7 cellular contexts compared by ENCODE assay signal in the genomic region with DNA sequence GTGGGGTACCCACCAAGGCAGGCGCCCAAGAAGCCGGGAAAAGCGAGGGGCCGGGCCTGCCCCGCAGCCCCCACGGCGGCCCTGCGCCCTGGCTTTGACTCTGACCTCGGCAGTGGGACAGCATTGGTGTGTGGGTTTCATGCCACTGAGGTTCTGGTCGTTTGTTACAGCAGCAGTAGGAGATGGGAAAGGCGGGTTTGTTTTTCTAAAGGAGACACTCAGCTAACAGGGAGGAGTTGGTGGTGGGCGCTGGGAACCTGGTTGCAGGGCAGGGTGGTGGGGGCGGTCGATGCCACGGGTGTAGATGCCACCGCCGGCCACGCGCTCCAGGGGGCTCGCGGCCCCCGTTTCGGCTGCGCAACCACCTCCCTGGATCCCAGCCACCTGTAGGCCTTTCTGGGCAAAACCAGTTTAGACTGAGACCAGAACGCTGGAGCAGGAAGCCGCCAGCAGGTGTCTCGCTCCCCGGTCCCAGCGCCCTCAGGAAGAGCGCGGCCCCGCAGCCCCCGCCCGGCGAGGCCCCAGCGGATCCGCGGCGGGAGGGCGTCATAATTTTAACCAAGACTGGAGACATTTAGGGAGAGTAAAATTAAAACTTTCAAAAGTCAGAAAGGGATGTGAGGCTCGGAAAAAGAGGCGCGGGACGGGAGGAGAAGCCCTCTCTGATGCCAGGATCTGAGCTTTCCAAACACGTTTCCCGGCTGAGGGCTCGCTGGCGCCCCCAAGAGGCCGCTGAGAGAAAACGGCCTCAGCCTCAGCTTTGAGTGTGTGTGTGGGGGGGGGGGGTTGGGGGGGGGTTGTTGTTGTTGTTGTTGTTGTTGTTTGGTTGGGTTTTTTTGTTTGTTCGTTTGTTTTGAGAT. TPM values are rescaled to one million over a fixed set of nuclear protein-coding genes. Genes with fewer than 3 reads are reported as not detected.
DNase-seq lines count a peak whose midpoint lies in the region; ATAC-seq and TF ChIP-seq lines count a peak whose summit lies in the region.

No MANE protein-coding gene starts in this region.

- POLR2A ChIA-PET in WTC11 (lab: Charles Lee), result interaction anchor here (0.6 to 1.5 kb wide), 4 partner anchors 16 to 139 kb away, joined by 3 to 6 read pairs (median 4); a partner anchor contains a TSS

- in situ Hi-C loops in GM13977 (cut with MboI; ENCODE audit: low pct_unique_long_range_greater_than_20kb, low sequenced_read_pairs, unreplicated experiment), result no loop called here

- H3K27ac ChIP-seq in colonic mucosa (peak overlapping the region; percentile 36), liver (ENCODE audit: low read depth in 1 of 2, low read length in 2 of 2) (peak overlapping the region; percentile 48 to 50)

- no peaks in the 10 kb centered on the region for H3K27me3 Mint-ChIP-seq in WTC11 (ENCODE audit: low read depth)

- H3K9ac ChIP-seq in colonic mucosa (ENCODE audit: low read depth in 2 of 2, low read length in 2 of 2) (peak overlapping the region in 1 of 2 donors; percentile 55), liver (ENCODE audit: low read depth in 1 of 2, low read length in 2 of 2) (no peak overlapping the region)

- no peaks in the 10 kb centered on the region for H3K9me3 Mint-ChIP-seq in WTC11

- DNase-seq in GM13977 (ENCODE audit: low spot score), result peak; percentile 88
- peak; percentile 72 for DNase-seq in NCI-H2171 (lab: John Stamatoyannopoulos, UW)
- peak; percentile 77 for DNase-seq in WTC11 (ENCODE audit: low spot score)
- DNase-seq in colonic mucosa, result peak; percentile 81
- peak; percentile 59 for DNase-seq in stimulated activated CD4-positive, alpha-beta T cell treated with anti-CD3 and anti-CD28 coated beads, Interleukin-4, amount 100 ng/mL, for 24 hours

- H3K36me3 ChIP-seq in colonic mucosa (no peaks in the 10 kb centered on the region), liver (ENCODE audit: control insufficient read depth in 4 of 4, insufficient read depth in 3 of 4, low read depth in 1 of 4, low read length in 3 of 4) (no peaks in the 10 kb centered on the region)

- H3K9me3 ChIP-seq in colonic mucosa (no peaks in the 10 kb centered on the region), liver (ENCODE audit: control insufficient read depth in 4 of 4, low read length in 3 of 4) (no peaks in the 10 kb centered on the region)

- H3K36me3 Mint-ChIP-seq in WTC11, result no peaks in the 10 kb centered on the region

- no peaks in the 10 kb centered on the region for H3K27me3 ChIP-seq in colonic mucosa
- no peaks in the 10 kb centered on the region for H3K27me3 ChIP-seq in liver (ENCODE audit: control insufficient read depth in 4 of 4, insufficient read depth in 4 of 4, low read length in 3 of 4)

- H3K4me3 Mint-ChIP-seq in WTC11, result peak overlapping the region; percentile 65

- 21% methylated on average over 51 of the region's 51 CpGs for WGBS in liver

- TF ChIP-seq RAD21 in liver (IDR thresholded peaks at IDR 0.05), result peak; percentile 41 to 67

- H3K4me3 ChIP-seq in colonic mucosa (peak overlapping the region; percentile 35), liver (ENCODE audit: low read depth in 1 of 3, low read length in 3 of 3) (peak overlapping the region in 1 of 3 donors; percentile 47)

- H3K4me1 ChIP-seq in colonic mucosa, result no peaks in the 10 kb centered on the region
- peaks cover 0 to 3% (median 0%) of the 10 kb centered on the region in 4 donors for H3K4me1 ChIP-seq in liver (ENCODE audit: control insufficient read depth in 4 of 4, insufficient read depth in 4 of 4, low read length in 3 of 4)

- CTCF ChIA-PET in WTC11 (lab: Charles Lee), result interaction anchor here (0.6 to 2.8 kb wide), 49 partner anchors 8 to 1612 kb away, joined by 3 to 81 read pairs (median 5); a partner anchor contains a TSS

- TF ChIP-seq CTCF in GM13977 (IDR thresholded peaks at IDR 0.05; ENCODE audit: extremely low read depth, insufficient read depth, missing control alignments) (peak; percentile 74), WTC11 (IDR thresholded peaks at IDR 0.05) (peak; percentile 68), colonic mucosa (IDR thresholded peaks at IDR 0.05) (peak; percentile 52), liver (IDR thresholded peaks at IDR 0.05; ENCODE audit: low read depth, low read length, missing input control) (peak; percentile 28)

- H3K27ac Mint-ChIP-seq in WTC11, result peak overlapping the region; percentile 36; the same call in 1 of the 2 replicates

- intact Hi-C loops in colonic mucosa (cut with DNase I), result no loop called here

- peak; percentile 86 for ATAC-seq in HG02973 (IDR thresholded peaks at IDR 0.05; ENCODE audit: unreplicated experiment)
- peak; percentile 93 for ATAC-seq in WTC11

- peaks cover 5% of the 10 kb centered on the region; the same call in 1 of the 2 replicates for H3K4me1 Mint-ChIP-seq in WTC11

TF ChIP-seq in WTC11, 78 proteins besides CTCF, POLR2A, EP300 and RAD21 (continues in another document):
- TF ChIP-seq, protein P1, sequence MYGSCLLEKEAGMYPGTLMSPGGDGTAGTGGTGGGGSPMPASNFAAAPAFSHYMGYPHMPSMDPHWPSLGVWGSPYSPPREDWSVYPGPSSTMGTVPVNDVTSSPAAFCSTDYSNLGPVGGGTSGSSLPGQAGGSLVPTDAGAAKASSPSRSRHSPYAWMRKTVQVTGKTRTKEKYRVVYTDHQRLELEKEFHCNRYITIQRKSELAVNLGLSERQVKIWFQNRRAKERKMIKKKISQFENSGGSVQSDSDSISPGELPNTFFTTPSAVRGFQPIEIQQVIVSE (CRISPR knock-in tag; IDR thresholded peaks at IDR 0.05; ENCODE audit: borderline replicate concordance), result no peak
- no peak for TF ChIP-seq ZNF416 (CRISPR knock-in tag; IDR thresholded peaks at IDR 0.05)
- TF ChIP-seq ZNF121 (CRISPR knock-in tag; IDR thresholded peaks at IDR 0.05), result 0 out of 2 replicates have a peak, but pooled peaks have one; percentile 17
- no peak for TF ChIP-seq ZNF423 (CRISPR knock-in tag; IDR thresholded peaks at IDR 0.05)
- TF ChIP-seq, protein P2, sequence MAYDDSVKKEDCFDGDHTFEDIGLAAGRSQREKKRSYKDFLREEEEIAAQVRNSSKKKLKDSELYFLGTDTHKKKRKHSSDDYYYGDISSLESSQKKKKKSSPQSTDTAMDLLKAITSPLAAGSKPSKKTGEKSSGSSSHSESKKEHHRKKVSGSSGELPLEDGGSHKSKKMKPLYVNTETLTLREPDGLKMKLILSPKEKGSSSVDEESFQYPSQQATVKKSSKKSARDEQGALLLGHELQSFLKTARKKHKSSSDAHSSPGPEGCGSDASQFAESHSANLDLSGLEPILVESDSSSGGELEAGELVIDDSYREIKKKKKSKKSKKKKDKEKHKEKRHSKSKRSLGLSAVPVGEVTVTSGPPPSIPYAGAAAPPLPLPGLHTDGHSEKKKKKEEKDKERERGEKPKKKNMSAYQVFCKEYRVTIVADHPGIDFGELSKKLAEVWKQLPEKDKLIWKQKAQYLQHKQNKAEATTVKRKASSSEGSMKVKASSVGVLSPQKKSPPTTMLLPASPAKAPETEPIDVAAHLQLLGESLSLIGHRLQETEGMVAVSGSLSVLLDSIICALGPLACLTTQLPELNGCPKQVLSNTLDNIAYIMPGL (CRISPR knock-in tag; IDR thresholded peaks at IDR 0.05), result 0 out of 2 replicates have a peak, but pooled peaks have one; percentile 19
- TF ChIP-seq FOXP1 (CRISPR knock-in tag; IDR thresholded peaks at IDR 0.05; ENCODE audit: borderline replicate concordance), result peak; percentile 55; the same call in 1 of the 2 replicates
- no peak for TF ChIP-seq KAT7 (CRISPR knock-in tag; IDR thresholded peaks at IDR 0.05; ENCODE audit: borderline replicate concordance)
- no peak for TF ChIP-seq HMGA2 (CRISPR knock-in tag; IDR thresholded peaks at IDR 0.05)

TF ChIP-seq in liver, 16 proteins besides CTCF, POLR2A, EP300 and RAD21 (continues in another document):
- TF ChIP-seq RXRA (IDR thresholded peaks at IDR 0.05) (no peak), SP1 (IDR thresholded peaks at IDR 0.05) (no peak), JUND (IDR thresholded peaks at IDR 0.05) (no peak), GABPA (IDR thresholded peaks at IDR 0.05 in 1 of 2, conservative IDR thresholded peaks at IDR 0.05 in 1 of 2) (no peak), TAF1 (conservative IDR thresholded peaks at IDR 0.05) (no peak), HNF4G (IDR thresholded peaks at IDR 0.05) (no peak), FOXA2 (IDR thresholded peaks at IDR 0.05) (no peak), FOXA1 (IDR thresholded peaks at IDR 0.05) (no peak), EGR1 (IDR thresholded peaks at IDR 0.05; ENCODE audit: low read depth in 2 of 2) (no peak), HNF4A (conservative IDR thresholded peaks at IDR 0.05) (no peak), YY1 (IDR thresholded peaks at IDR 0.05) (no peak), NR2F2 (IDR thresholded peaks at IDR 0.05) (no peak)
- TF ChIP-seq, protein P3, sequence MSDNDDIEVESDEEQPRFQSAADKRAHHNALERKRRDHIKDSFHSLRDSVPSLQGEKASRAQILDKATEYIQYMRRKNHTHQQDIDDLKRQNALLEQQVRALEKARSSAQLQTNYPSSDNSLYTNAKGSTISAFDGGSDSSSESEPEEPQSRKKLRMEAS (IDR thresholded peaks at IDR 0.05), result no peak
- TF ChIP-seq, protein P4, sequence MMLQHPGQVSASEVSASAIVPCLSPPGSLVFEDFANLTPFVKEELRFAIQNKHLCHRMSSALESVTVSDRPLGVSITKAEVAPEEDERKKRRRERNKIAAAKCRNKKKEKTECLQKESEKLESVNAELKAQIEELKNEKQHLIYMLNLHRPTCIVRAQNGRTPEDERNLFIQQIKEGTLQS (IDR thresholded peaks at IDR 0.05), result no peak

RNA-seq across cellular contexts. Expression of a gene that starts 17.4 kb away (rescaled TPM):
- total RNA-seq in WTC11 (2021), result 0.23 to 0.50 TPM (median 0.23 TPM) in 3 replicates
- total RNA-seq in colonic mucosa, result not detected
- total RNA-seq in liver, result not detected
- not detected for polyA plus RNA-seq in liver

RNA-seq across cellular contexts. Expression of a gene that starts 36.4 kb away (rescaled TPM):
- total RNA-seq in WTC11 (2021) (137 to 240 TPM (median 149 TPM) in 3 replicates), colonic mucosa (10 to 100 TPM in 1 of 2 donors, 1 to 10 TPM in 1; 7.8 to 41.6 TPM), liver (100 to 1,000 TPM in 1 of 2 donors, 10 to 100 TPM in 1; 20.7 to 347 TPM)
- 10 to 100 TPM in 1 of 2 donors, 1 to 10 TPM in 1; 5.5 to 14.2 TPM for polyA plus RNA-seq in liver
